ENCODE assay signal across 27 cellular contexts in the genomic region with DNA sequence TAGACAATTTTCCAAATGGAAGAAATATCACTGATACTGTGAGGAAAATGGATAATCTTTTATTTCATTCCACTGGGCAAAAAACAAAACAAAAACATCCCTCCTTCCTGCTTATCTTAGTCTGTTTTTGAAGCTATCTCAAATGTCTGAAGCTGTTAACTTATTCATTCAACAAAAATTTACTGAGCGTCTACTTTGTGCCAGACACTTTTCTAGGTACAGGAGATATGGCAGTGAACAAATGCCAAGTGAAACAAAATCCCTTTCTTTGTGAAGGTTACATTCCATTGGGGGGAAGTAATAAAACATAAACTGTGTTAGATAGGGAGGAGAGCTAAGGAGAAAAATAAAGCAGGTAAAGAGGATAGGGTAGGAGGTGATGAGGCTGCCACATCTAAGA. TPM values are rescaled to one million over a fixed set of nuclear protein-coding genes. Genes with fewer than 3 reads are reported as not detected.
"Had no signal": no experiment of that assay in that cellular context is flagged by ENCODE, and none has a peak within 500 bp of the region (broad histone marks: within the 10 kb centered on the region; RNA-seq: fewer than 3 reads in every experiment).

No MANE protein-coding gene starts in this region.

- FAIRE-seq: endometrium, urothelium cell line had no signal

- H3K27ac Mint-ChIP-seq: effector memory CD8-positive, alpha-beta T cell; mesothelial cell of epicardium; naive thymus-derived CD4-positive, alpha-beta T cell; nephron; stimulated activated memory B cell treated with anti-CD40 and anti-IgM and Interleukin-4, amounts not matched to agents 10 μg/mL and 1 μg/mL and 100 μg/mL, for 72 hours had no signal

- H3K27ac ChIP-seq: foreskin keratinocyte, gastroesophageal sphincter, heart left ventricle, hepatocyte, left lung, psoas muscle, sigmoid colon, testis, tibial artery, upper lobe of left lung had no signal

- DNase-seq: cortex of kidney; effector memory CD8-positive, alpha-beta T cell; foreskin keratinocyte; heart left ventricle; left cardiac atrium; left lung; mesenchymal stem cell; mucosa of descending colon; naive thymus-derived CD4-positive, alpha-beta T cell; nucleus accumbens; psoas muscle; right cardiac atrium; sigmoid colon; stimulated activated CD4-positive, alpha-beta T cell treated with anti-CD3 and anti-CD28 coated beads, Interleukin-2, amount 100 ng/mL, for 24 hours; stimulated activated CD4-positive, alpha-beta T cell treated with anti-CD3 and anti-CD28 coated beads, Interleukin-4, amount 100 ng/mL, for 4 hours; stimulated activated naive CD8-positive, alpha-beta T cell treated with anti-CD3 and anti-CD28 coated beads, Interleukin-15, Interleukin-2, amounts not matched to agents 100 U/mL and 50 U/mL, for 24 hours; substantia nigra; testis; tibial artery; upper lobe of left lung had no signal

- H3K27me3 ChIP-seq: foreskin keratinocyte, gastroesophageal sphincter, heart left ventricle, hepatocyte, left lung, sigmoid colon, testis, tibial artery, upper lobe of left lung had no signal

- H3K4me3 ChIP-seq: gastroesophageal sphincter, heart left ventricle, hepatocyte, left lung, mucosa of descending colon, psoas muscle, sigmoid colon, testis, tibial artery, upper lobe of left lung had no signal

- H3K4me1 Mint-ChIP-seq: mesothelial cell of epicardium; naive thymus-derived CD4-positive, alpha-beta T cell; stimulated activated memory B cell treated with anti-CD40 and anti-IgM and Interleukin-4, amounts not matched to agents 10 μg/mL and 1 μg/mL and 100 μg/mL, for 72 hours had no signal

- H3K27me3 Mint-ChIP-seq: stimulated activated memory B cell treated with anti-CD40 and anti-IgM and Interleukin-4, amounts not matched to agents 10 μg/mL and 1 μg/mL and 100 μg/mL, for 72 hours had no signal

- H3K9me3 ChIP-seq: gastroesophageal sphincter, heart left ventricle, left lung, mucosa of descending colon, psoas muscle, sigmoid colon, testis, tibial artery, upper lobe of left lung had no signal

- H3K4me2 ChIP-seq: hepatocyte had no signal

- H3K36me3 ChIP-seq: gastroesophageal sphincter, heart left ventricle, left lung, sigmoid colon, tibial artery, upper lobe of left lung had no signal

- H2AFZ ChIP-seq: hepatocyte had no signal

- ATAC-seq: effector memory CD8-positive, alpha-beta T cell; foreskin keratinocyte; gastroesophageal sphincter; heart left ventricle; left lung; mucosa of descending colon; naive thymus-derived CD4-positive, alpha-beta T cell; psoas muscle; right cardiac atrium; stimulated activated memory B cell treated with anti-CD40 and anti-IgM and Interleukin-4, amounts not matched to agents 10 μg/mL and 1 μg/mL and 100 μg/mL, for 72 hours; stimulated activated naive CD8-positive, alpha-beta T cell treated with anti-CD3 and anti-CD28 coated beads, Interleukin-15, Interleukin-2, amounts not matched to agents 100 U/mL and 50 U/mL, for 24 hours had no signal

- H3K4me3 Mint-ChIP-seq: effector memory CD8-positive, alpha-beta T cell; mesothelial cell of epicardium; naive thymus-derived CD4-positive, alpha-beta T cell; nephron; stimulated activated memory B cell treated with anti-CD40 and anti-IgM and Interleukin-4, amounts not matched to agents 10 μg/mL and 1 μg/mL and 100 μg/mL, for 72 hours had no signal

- H3K9me3 Mint-ChIP-seq: effector memory CD8-positive, alpha-beta T cell; mesothelial cell of epicardium; naive thymus-derived CD4-positive, alpha-beta T cell; nephron; stimulated activated memory B cell treated with anti-CD40 and anti-IgM and Interleukin-4, amounts not matched to agents 10 μg/mL and 1 μg/mL and 100 μg/mL, for 72 hours had no signal

- H3K36me3 Mint-ChIP-seq: naive thymus-derived CD4-positive, alpha-beta T cell; stimulated activated memory B cell treated with anti-CD40 and anti-IgM and Interleukin-4, amounts not matched to agents 10 μg/mL and 1 μg/mL and 100 μg/mL, for 72 hours had no signal

- H3K4me1 ChIP-seq: foreskin keratinocyte, left lung, psoas muscle, testis, tibial artery, upper lobe of left lung had no signal

RNA-seq across cellular contexts. Expression of gene TNFRSF21, which starts 47.5 kb away (rescaled TPM):
- polyA plus RNA-seq: naive thymus-derived CD4-positive, alpha-beta T cell had no signal
